Comparison of ENCODE assay signal across 26 cellular contexts in the genomic region with DNA sequence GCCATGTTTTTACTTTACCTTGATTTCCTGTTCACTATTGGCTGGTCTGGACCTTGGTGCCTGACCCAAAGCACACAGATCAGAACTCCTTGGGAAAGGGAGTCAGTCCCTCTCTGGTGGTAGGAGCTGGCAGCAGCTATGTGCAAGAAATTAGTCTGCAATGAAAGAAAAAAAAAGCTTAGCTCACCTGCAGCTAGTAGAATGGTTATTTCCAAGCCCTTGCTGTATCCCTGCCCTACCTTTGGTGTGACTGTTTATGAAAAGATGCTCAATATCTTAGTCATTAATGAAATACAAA.
"Had no signal": no experiment of that assay in that cellular context is flagged by ENCODE, and none has a peak within 500 bp of the region (broad histone marks: within the 10 kb centered on the region; RNA-seq: fewer than 3 reads in every experiment).

No MANE protein-coding gene starts in this region.

- H3K36me3 ChIP-seq: ascending aorta, SJSA1 had no signal

- H3K27me3 Mint-ChIP-seq: activated naive CD8-positive, alpha-beta T cell treated with anti-CD3 and anti-CD28 coated beads, Interleukin-2, amount 50 U/mL, for 24 hours had no signal

- H3K27ac Mint-ChIP-seq: activated B cell treated with CpG ODN at 0.5 μM for 24 hours; activated CD4-positive, alpha-beta T cell treated with anti-CD3 and anti-CD28 coated beads, Interleukin-2, amount 10 ng/mL, durations not matched to agents 24 days and 14 days; activated naive CD4-positive, alpha-beta T cell treated with anti-CD3 and anti-CD28 coated beads, Interleukin-2, amount 50 U/mL, for 72 hours; activated naive CD8-positive, alpha-beta T cell treated with anti-CD3 and anti-CD28 coated beads, Interleukin-2, amount 50 U/mL, for 24 hours; T-helper 2 cell treated with Interferon-gamma antibody and Interleukin-4, amounts not matched to agents 5 μg/mL and 100 μg/mL, for 36 hours had no signal

- H3K27me3 ChIP-seq: ascending aorta, body of pancreas, SJSA1 had no signal

- H3K4me1 Mint-ChIP-seq: activated CD4-positive, alpha-beta T cell treated with anti-CD3 and anti-CD28 coated beads, Interleukin-2, amount 10 ng/mL, durations not matched to agents 24 days and 14 days; activated naive CD8-positive, alpha-beta T cell treated with anti-CD3 and anti-CD28 coated beads, Interleukin-2, amount 50 U/mL, for 24 hours had no signal

- H3K36me3 Mint-ChIP-seq: activated naive CD4-positive, alpha-beta T cell treated with anti-CD3 and anti-CD28 coated beads, Interleukin-2, amount 50 U/mL, for 72 hours had no signal

- ATAC-seq: activated naive CD4-positive, alpha-beta T cell treated with anti-CD3 and anti-CD28 coated beads, Interleukin-2, amount 50 U/mL, for 72 hours; activated naive CD8-positive, alpha-beta T cell treated with anti-CD3 and anti-CD28 coated beads, Interleukin-2, amount 50 U/mL, for 24 hours; activated T-cell treated with anti-CD3 and anti-CD28 coated beads, Interleukin-2, amount 50 U/mL, for 4 hours; SK-N-SH treated with all-trans-retinoic acid at 6 μM for 48 hours had no signal

- DNase-seq: activated B cell treated with CpG ODN at 0.5 μM for 24 hours; activated CD4-positive, alpha-beta T cell treated with anti-CD3 and anti-CD28 coated beads for 1 hour; activated CD4-positive, alpha-beta T cell treated with anti-CD3 and anti-CD28 coated beads, Interleukin-2, amount 10 ng/mL, durations not matched to agents 24 days and 14 days; activated CD4-positive, alpha-beta T cell treated with anti-CD3 and anti-CD28 coated beads, Interleukin-2, amount 50 U/mL, for 48 hours; activated CD8-positive, alpha-beta memory T cell treated with anti-CD3 and anti-CD28 coated beads for 24 hours; activated effector memory CD4-positive, alpha-beta T cell treated with anti-CD3 and anti-CD28 coated beads, Interleukin-2, amount 50 U/mL, for 16 hours; activated naive CD4-positive, alpha-beta T cell treated with Interleukin-2 at 50 U/mL for 16 hours; activated naive CD8-positive, alpha-beta T cell treated with anti-CD3 and anti-CD28 coated beads, Interleukin-2, amount 50 U/mL, for 24 hours; activated T-cell treated with anti-CD3 and anti-CD28 coated beads, Interleukin-2, amount 50 U/mL, for 4 hours; amniotic stem cell; body of pancreas; Kasumi-1; KBM-7; NCI-H1048; NCI-H146; NCI-H187 treated with DMSO at 0.1 percent for 48 hours; NCI-H2081 treated with DMSO at 0.1 percent for 48 hours; NCI-H446; NCI-H524; SHP77; SW 1271 had no signal

- H3K27ac ChIP-seq: ascending aorta, body of pancreas, SJSA1 had no signal

- H3K4me3 Mint-ChIP-seq: activated B cell treated with CpG ODN at 0.5 μM for 24 hours; activated CD4-positive, alpha-beta T cell treated with anti-CD3 and anti-CD28 coated beads, Interleukin-2, amount 10 ng/mL, durations not matched to agents 24 days and 14 days; activated naive CD8-positive, alpha-beta T cell treated with anti-CD3 and anti-CD28 coated beads, Interleukin-2, amount 50 U/mL, for 24 hours; activated T-cell treated with anti-CD3 and anti-CD28 coated beads, Interleukin-2, amount 50 U/mL, for 4 hours; T-helper 2 cell treated with Interferon-gamma antibody and Interleukin-4, amounts not matched to agents 5 μg/mL and 100 μg/mL, for 36 hours had no signal

- H3K4me3 ChIP-seq: ascending aorta, body of pancreas, SJSA1 had no signal

- H3K9me3 Mint-ChIP-seq: activated B cell treated with CpG ODN at 0.5 μM for 24 hours; activated CD4-positive, alpha-beta T cell treated with anti-CD3 and anti-CD28 coated beads, Interleukin-2, amount 10 ng/mL, durations not matched to agents 24 days and 14 days; activated naive CD4-positive, alpha-beta T cell treated with anti-CD3 and anti-CD28 coated beads, Interleukin-2, amount 50 U/mL, for 72 hours; activated naive CD8-positive, alpha-beta T cell treated with anti-CD3 and anti-CD28 coated beads, Interleukin-2, amount 50 U/mL, for 24 hours; activated T-cell treated with anti-CD3 and anti-CD28 coated beads, Interleukin-2, amount 50 U/mL, for 4 hours; T-helper 2 cell treated with Interferon-gamma antibody and Interleukin-4, amounts not matched to agents 5 μg/mL and 100 μg/mL, for 36 hours had no signal

- H3K9me3 ChIP-seq: ascending aorta, body of pancreas, SJSA1 had no signal
